Comparison of ENCODE assay signal across 24 cellular contexts in genomic region chr2:174211954-174212353, GRCh38.
"Had no signal": no experiment of that assay in that cellular context is flagged by ENCODE, and none has a peak within 500 bp of the region (broad histone marks: within the 10 kb centered on the region; RNA-seq: fewer than 3 reads in every experiment).

No MANE protein-coding gene starts in this region.

- FAIRE-seq: endothelial cell of umbilical vein, keratinocyte had no signal

- H3K4me1 Mint-ChIP-seq: naive B cell had no signal

- H3K36me3 Mint-ChIP-seq: immature natural killer cell, mesothelial cell of epicardium, naive B cell had no signal

- H3K27ac Mint-ChIP-seq: effector memory CD8-positive, alpha-beta T cell; endodermal cell; immature natural killer cell; mesothelial cell of epicardium; naive thymus-derived CD8-positive, alpha-beta T cell had no signal

- H3K9me3 Mint-ChIP-seq: effector memory CD8-positive, alpha-beta T cell; endodermal cell; immature natural killer cell; mesothelial cell of epicardium; naive B cell; naive thymus-derived CD8-positive, alpha-beta T cell had no signal

- H3K4me1 ChIP-seq: esophagus muscularis mucosa, foreskin keratinocyte, gastroesophageal sphincter, left lung, lower lobe of right lung had no signal

- H3K27ac ChIP-seq: coronary artery, dorsolateral prefrontal cortex, esophagus muscularis mucosa, foreskin keratinocyte, gastroesophageal sphincter, heart left ventricle, hepatocyte, left lung, lower lobe of right lung had no signal

- H3K4me3 ChIP-seq: coronary artery, dorsolateral prefrontal cortex, esophagus muscularis mucosa, gastroesophageal sphincter, heart left ventricle, hepatocyte, left lung, lower lobe of right lung, mucosa of descending colon had no signal

- H3K27me3 ChIP-seq: dorsolateral prefrontal cortex, esophagus muscularis mucosa, foreskin keratinocyte, gastroesophageal sphincter, heart left ventricle, hepatocyte, left lung had no signal

- H3K9me3 ChIP-seq: esophagus muscularis mucosa, gastroesophageal sphincter, heart left ventricle, left lung, lower lobe of right lung, mucosa of descending colon had no signal

- DNase-seq: dermis blood vessel endothelial cell; dorsolateral prefrontal cortex; effector CD4-positive, alpha-beta T cell; effector memory CD8-positive, alpha-beta T cell; endodermal cell; foreskin keratinocyte; heart left ventricle; hypothalamus; immature natural killer cell; left cardiac atrium; left lung; left ventricle myocardium superior; lower lobe of right lung; mesenchymal stem cell; mucosa of descending colon; naive B cell; naive thymus-derived CD8-positive, alpha-beta T cell had no signal

- ATAC-seq: effector memory CD8-positive, alpha-beta T cell; foreskin keratinocyte; gastroesophageal sphincter; heart left ventricle; left cardiac atrium; left lung; left ventricle myocardium superior; lower lobe of right lung; mucosa of descending colon; naive thymus-derived CD8-positive, alpha-beta T cell had no signal

- H3K36me3 ChIP-seq: esophagus muscularis mucosa, gastroesophageal sphincter, heart left ventricle, left lung, lower lobe of right lung had no signal

- H3K27me3 Mint-ChIP-seq: effector memory CD8-positive, alpha-beta T cell; naive B cell; naive thymus-derived CD8-positive, alpha-beta T cell had no signal

- H3K4me3 Mint-ChIP-seq: effector memory CD8-positive, alpha-beta T cell; endodermal cell; immature natural killer cell; mesothelial cell of epicardium; naive B cell; naive thymus-derived CD8-positive, alpha-beta T cell had no signal
